ENCODE assay signal across 8 cellular contexts in the genomic region with DNA sequence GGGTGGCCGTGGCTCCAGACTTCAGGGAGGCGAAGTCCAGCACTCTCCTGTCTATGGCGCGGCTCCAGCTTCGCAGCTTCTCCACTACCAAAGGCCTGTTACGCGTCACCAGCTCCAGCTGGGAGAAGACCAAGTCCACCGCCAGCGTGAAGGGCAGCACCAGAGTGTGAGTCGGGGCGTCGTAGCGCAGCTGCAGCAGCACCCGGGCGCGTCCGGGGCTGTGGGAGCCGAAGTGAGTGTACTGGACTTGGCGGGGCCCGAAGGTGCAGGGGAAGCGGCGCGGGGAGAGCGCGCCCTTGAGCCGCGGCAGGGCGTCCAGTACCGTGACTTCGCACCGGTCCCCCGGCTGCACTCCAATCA. TPM values are rescaled to one million over a fixed set of nuclear protein-coding genes. Genes with fewer than 3 reads are reported as not detected.
DNase-seq lines count a peak whose midpoint lies in the region; ATAC-seq lines count a peak whose summit lies in the region.

No MANE protein-coding gene starts in this region.

- peaks cover 0 to 8% (median 1%) of the 10 kb centered on the region in 7 donors for H3K9me3 Mint-ChIP-seq in CD4-positive, CD25-positive, alpha-beta regulatory T cell
- H3K9me3 Mint-ChIP-seq in naive thymus-derived CD4-positive, alpha-beta T cell: peaks cover 0 to 24% (median 4%) of the 10 kb centered on the region in 11 donors

- no peaks in the 10 kb centered on the region for H3K36me3 Mint-ChIP-seq in CD4-positive, CD25-positive, alpha-beta regulatory T cell
- peaks cover 0 to 15% (median 5%) of the 10 kb centered on the region in 5 donors for H3K36me3 Mint-ChIP-seq in naive thymus-derived CD4-positive, alpha-beta T cell

- H3K27ac ChIP-seq in CD4-positive, CD25-positive, alpha-beta regulatory T cell (ENCODE audit: insufficient read depth, low read length, poor library complexity, severe bottlenecking): no peak overlapping the region
- H3K27ac ChIP-seq in naive thymus-derived CD4-positive, alpha-beta T cell (ENCODE audit: low read depth, low read length): no peak overlapping the region

- peak overlapping the region in 1 of 4 donors; percentile 73 for H3K4me3 Mint-ChIP-seq in CD4-positive, CD25-positive, alpha-beta regulatory T cell
- H3K4me3 Mint-ChIP-seq in naive thymus-derived CD4-positive, alpha-beta T cell: peak overlapping the region in 6 of 10 donors; percentile 29 to 60 (median 42)

- peaks cover 32% of the 10 kb centered on the region for H3K27me3 Mint-ChIP-seq in CD4-positive, CD25-positive, alpha-beta regulatory T cell
- H3K27me3 Mint-ChIP-seq in naive thymus-derived CD4-positive, alpha-beta T cell: peaks cover 35 to 55% (median 50%) of the 10 kb centered on the region in 5 donors

- no peak overlapping the region for H3K27ac Mint-ChIP-seq in CD4-positive, CD25-positive, alpha-beta regulatory T cell
- no peak overlapping the region for H3K27ac Mint-ChIP-seq in naive thymus-derived CD4-positive, alpha-beta T cell

- peaks cover 10% of the 10 kb centered on the region for H3K4me1 ChIP-seq in CD4-positive, CD25-positive, alpha-beta regulatory T cell (ENCODE audit: control insufficient read depth, insufficient read depth, low read length, poor library complexity, severe bottlenecking)
- H3K4me1 ChIP-seq in naive thymus-derived CD4-positive, alpha-beta T cell (ENCODE audit: control insufficient read depth in 2 of 2, insufficient read depth in 2 of 2, low read length in 2 of 2): no peaks in the 10 kb centered on the region

- no peaks in the 10 kb centered on the region for H3K36me3 ChIP-seq in CD4-positive, CD25-positive, alpha-beta regulatory T cell (ENCODE audit: control insufficient read depth, insufficient read depth, low read length)
- no peaks in the 10 kb centered on the region for H3K36me3 ChIP-seq in naive thymus-derived CD4-positive, alpha-beta T cell (ENCODE audit: control insufficient read depth in 2 of 3, insufficient read depth in 3 of 3, low read length in 3 of 3)

- peaks cover 6 to 18% (median 10%) of the 10 kb centered on the region in 4 donors for H3K4me1 Mint-ChIP-seq in CD4-positive, CD25-positive, alpha-beta regulatory T cell
- peaks cover 0 to 27% (median 8%) of the 10 kb centered on the region in 7 donors for H3K4me1 Mint-ChIP-seq in naive thymus-derived CD4-positive, alpha-beta T cell

- CTCF ChIA-PET in naive thymus-derived CD4-positive, alpha-beta T cell (lab: Charles Lee): no interaction called here

- H3K4me3 ChIP-seq in CD4-positive, CD25-positive, alpha-beta regulatory T cell (ENCODE audit: low read depth, low read length): no peak overlapping the region
- H3K4me3 ChIP-seq in naive thymus-derived CD4-positive, alpha-beta T cell (ENCODE audit: low read length): no peak overlapping the region

- intact Hi-C loops in naive thymus-derived CD4-positive, alpha-beta T cell (cut with micrococcal nuclease): no loop called here

- H3K9me3 ChIP-seq in CD4-positive, CD25-positive, alpha-beta regulatory T cell (ENCODE audit: control insufficient read depth in 2 of 2, low read length in 2 of 2): no peaks in the 10 kb centered on the region
- no peaks in the 10 kb centered on the region for H3K9me3 ChIP-seq in naive thymus-derived CD4-positive, alpha-beta T cell (ENCODE audit: control insufficient read depth in 2 of 3, low read length in 3 of 3)

- ATAC-seq in CD4-positive, CD25-positive, alpha-beta regulatory T cell (ENCODE audit: low read depth in 2 of 2): no peak
- ATAC-seq in HG03432 (IDR thresholded peaks at IDR 0.05; ENCODE audit: unreplicated experiment): peak; percentile 26
- no peak for ATAC-seq in naive thymus-derived CD4-positive, alpha-beta T cell

- H3K27me3 ChIP-seq in CD4-positive, CD25-positive, alpha-beta regulatory T cell (ENCODE audit: control insufficient read depth, insufficient read depth, low read length): peaks cover 21% of the 10 kb centered on the region
- H3K27me3 ChIP-seq in naive thymus-derived CD4-positive, alpha-beta T cell (ENCODE audit: control insufficient read depth in 2 of 2, insufficient read depth in 2 of 2, low read length in 2 of 2): no peaks in the 10 kb centered on the region

- peak in 2 of 3 donors; percentile 1 to 17 for DNase-seq in CD4-positive, CD25-positive, alpha-beta regulatory T cell
- peak; percentile 14 to 53 for DNase-seq in dermis microvascular lymphatic vessel endothelial cell (ENCODE audit: low read depth in 2 of 2)
- DNase-seq in naive thymus-derived CD4-positive, alpha-beta T cell: no peak
- no peak for DNase-seq in T-helper 9 cell
- DNase-seq in effector CD8-positive, alpha-beta T cell (lab: John Stamatoyannopoulos, UW): no peak
- DNase-seq in superior temporal gyrus (ENCODE audit: extremely low spot score): no peak
- no peak for DNase-seq in HUDEP-2 (lab: John Stamatoyannopoulos, UW; ENCODE audit: unreplicated experiment in 76 of 76)

- POLR2A ChIA-PET in naive thymus-derived CD4-positive, alpha-beta T cell (lab: Charles Lee): no interaction called here

RNA-seq across cellular contexts. Expression of a gene that starts 0.4 kb away (rescaled TPM):
- 0.25 TPM for total RNA-seq in CD4-positive, CD25-positive, alpha-beta regulatory T cell
- polyA plus RNA-seq in CD4-positive, CD25-positive, alpha-beta regulatory T cell: under 1 TPM in 3 of 4 donors, not detected in 1; 0.14 to 0.48 (median 0.35) TPM
- 0.13 TPM in 2 replicates for total RNA-seq in dermis microvascular lymphatic vessel endothelial cell
- total RNA-seq in naive thymus-derived CD4-positive, alpha-beta T cell: under 1 TPM in 2 of 5 experiments, not detected in 3; 0.07 to 0.61 TPM
- polyA plus RNA-seq in naive thymus-derived CD4-positive, alpha-beta T cell: under 1 TPM in 1 of 2 donors, not detected in 1; 0.02 TPM

Comparison
In these comparisons a context has a peak if more than half of its experiments do, and no peak if none do; other contexts are left out.
1. DNase-seq: peak in CD4-positive, CD25-positive, alpha-beta regulatory T cell (2 of 3) and dermis microvascular lymphatic vessel endothelial cell (2 of 2); none in naive thymus-derived CD4-positive, alpha-beta T cell (0 of 9), T-helper 9 cell (single experiment), effector CD8-positive, alpha-beta T cell (single experiment), superior temporal gyrus (single experiment) and HUDEP-2 (0 of 76).